11 cellular contexts compared by ENCODE assay signal in the genomic region with DNA sequence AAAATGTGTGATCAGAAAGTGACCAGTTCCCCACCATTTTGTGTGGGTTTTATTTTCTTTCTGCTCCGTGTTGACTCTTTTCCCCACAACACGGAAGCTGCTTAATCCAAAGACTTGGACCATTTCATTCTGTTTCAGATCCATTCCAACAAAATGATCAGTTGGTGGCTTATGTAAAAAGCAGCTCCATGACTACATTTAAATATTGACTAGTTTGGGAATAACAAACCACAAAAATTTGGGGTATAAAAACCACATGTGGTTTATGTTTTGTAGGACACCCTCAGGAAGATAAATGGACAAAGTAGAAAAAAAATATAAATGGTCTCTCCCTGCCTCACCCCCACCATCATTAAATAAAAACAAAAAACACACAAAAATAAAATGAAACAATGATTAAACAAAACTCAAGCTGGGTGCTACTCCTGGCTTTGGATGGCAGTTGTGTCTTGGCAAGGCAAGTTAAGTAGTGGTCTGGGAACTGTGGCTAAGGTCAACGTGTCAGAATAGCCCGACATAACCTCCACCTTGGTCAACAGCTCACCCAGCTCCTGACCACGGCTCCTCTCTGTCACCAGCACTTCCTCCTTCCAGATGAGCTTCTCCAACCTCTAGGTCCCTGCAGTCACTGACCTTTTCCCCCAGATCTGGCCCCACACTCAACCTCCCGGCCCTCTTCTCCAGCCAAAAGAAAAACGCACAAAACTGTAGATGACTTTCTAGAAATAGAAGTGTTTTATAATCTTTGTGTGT. TPM values are rescaled to one million over a fixed set of nuclear protein-coding genes. Genes with fewer than 3 reads are reported as not detected.
DNase-seq lines count a peak whose midpoint lies in the region; ATAC-seq, FAIRE-seq and TF ChIP-seq lines count a peak whose summit lies in the region.
"Had no signal": no experiment of that assay in that cellular context is flagged by ENCODE, and none has a peak within 500 bp of the region (broad histone marks: within the 10 kb centered on the region; RNA-seq: fewer than 3 reads in every experiment).

No MANE protein-coding gene starts in this region.

- H3K27me3 Mint-ChIP-seq in activated T-helper 1 cell treated with anti-CD3 and anti-CD28 coated beads, Interleukin-12 subunit alpha, Interleukin-12 subunit beta, Interleukin-2, Interleukin-4 antibody, amounts not matched to agents 30 ng/mL and 10 ng/mL and 1 ng/mL, durations not matched to agents 14 hours and 24 hours and 36 hours (ENCODE audit: insufficient read depth): no peaks in the 10 kb centered on the region

- peak overlapping the region; percentile 56 for H3K4me2 ChIP-seq in osteoblast (ENCODE audit: insufficient read depth, low read length)

- no peaks in the 10 kb centered on the region for H4K20me1 ChIP-seq in osteoblast (ENCODE audit: insufficient read depth, low read length)

- H3K4me1 ChIP-seq in osteoblast (ENCODE audit: insufficient read depth, low read length): peaks cover 53% of the 10 kb centered on the region

- H3K9me3 ChIP-seq in osteoblast (ENCODE audit: low read depth, low read length): no peaks in the 10 kb centered on the region
- H3K9me3 ChIP-seq: adrenal gland had no signal

- no peaks in the 10 kb centered on the region for H3K36me3 ChIP-seq in osteoblast (ENCODE audit: insufficient read depth, low read length)
- H3K36me3 ChIP-seq: adrenal gland had no signal

- intact Hi-C loops in activated T-helper 1 cell treated with anti-CD3 and anti-CD28 coated beads, Interleukin-12 subunit alpha, Interleukin-12 subunit beta, Interleukin-2, Interleukin-4 antibody, amounts not matched to agents 30 ng/mL and 10 ng/mL and 1 ng/mL, durations not matched to agents 14 hours and 24 hours and 36 hours (cut with micrococcal nuclease): no loop called here

- H3K9me3 Mint-ChIP-seq in activated T-helper 1 cell treated with anti-CD3 and anti-CD28 coated beads, Interleukin-12 subunit alpha, Interleukin-12 subunit beta, Interleukin-2, Interleukin-4 antibody, amounts not matched to agents 30 ng/mL and 10 ng/mL and 1 ng/mL, durations not matched to agents 14 hours and 24 hours and 36 hours: no peaks in the 10 kb centered on the region

- H3K79me2 ChIP-seq in osteoblast (ENCODE audit: insufficient read depth, low read length): peaks cover 6% of the 10 kb centered on the region

- in situ Hi-C loops in GM13977 (cut with MboI; ENCODE audit: low pct_unique_long_range_greater_than_20kb, low sequenced_read_pairs, unreplicated experiment): no loop called here

- no peak for DNase-seq in GM18507 (ENCODE audit: extremely low spot score, insufficient read length, low read depth)
- DNase-seq in activated T-helper 1 cell treated with anti-CD3 and anti-CD28 coated beads, Interleukin-12 subunit alpha, Interleukin-12 subunit beta, Interleukin-2, Interleukin-4 antibody, amounts not matched to agents 30 ng/mL and 10 ng/mL and 1 ng/mL, durations not matched to agents 14 hours and 24 hours and 36 hours (ENCODE audit: low spot score): no peak
- DNase-seq in osteoblast (ENCODE audit: insufficient read length, low spot score, missing footprints): no peak
- no peak for DNase-seq in GM13977 (ENCODE audit: low spot score)
- DNase-seq in epidermal melanocyte (ENCODE audit: insufficient read length, low spot score): no peak
- no peak for DNase-seq in stimulated activated CD4-positive, alpha-beta T cell treated with anti-CD3 and anti-CD28 coated beads, Interleukin-2, amount 100 ng/mL, for 48 hours
- DNase-seq in SHP77 treated with DMSO at 0.1 percent for 48 hours (lab: John Stamatoyannopoulos, UW): no peak
- DNase-seq: adrenal gland, GOT3 had no signal

- H3K27ac Mint-ChIP-seq in activated T-helper 1 cell treated with anti-CD3 and anti-CD28 coated beads, Interleukin-12 subunit alpha, Interleukin-12 subunit beta, Interleukin-2, Interleukin-4 antibody, amounts not matched to agents 30 ng/mL and 10 ng/mL and 1 ng/mL, durations not matched to agents 14 hours and 24 hours and 36 hours: peak overlapping the region; percentile 95

- H3K4me3 Mint-ChIP-seq in activated T-helper 1 cell treated with anti-CD3 and anti-CD28 coated beads, Interleukin-12 subunit alpha, Interleukin-12 subunit beta, Interleukin-2, Interleukin-4 antibody, amounts not matched to agents 30 ng/mL and 10 ng/mL and 1 ng/mL, durations not matched to agents 14 hours and 24 hours and 36 hours: peak overlapping the region; percentile 61

- peak; percentile 91 for FAIRE-seq in GM18507 (lab: Jason Lieb, UNC)
- FAIRE-seq: G401.6 had no signal

- peaks cover 97% of the 10 kb centered on the region for H3K4me1 Mint-ChIP-seq in activated T-helper 1 cell treated with anti-CD3 and anti-CD28 coated beads, Interleukin-12 subunit alpha, Interleukin-12 subunit beta, Interleukin-2, Interleukin-4 antibody, amounts not matched to agents 30 ng/mL and 10 ng/mL and 1 ng/mL, durations not matched to agents 14 hours and 24 hours and 36 hours (ENCODE audit: low read depth)

- peak; percentile 34 for ATAC-seq in HG03439 (IDR thresholded peaks at IDR 0.05; ENCODE audit: unreplicated experiment)

- H3K27ac ChIP-seq in osteoblast (ENCODE audit: low read depth, low read length): peak overlapping the region; percentile 76
- H3K27ac ChIP-seq: adrenal gland had no signal

- no peak overlapping the region for H3K4me3 ChIP-seq in osteoblast (ENCODE audit: insufficient read depth, low read length)
- H3K4me3 ChIP-seq: adrenal gland had no signal

- H3K36me3 Mint-ChIP-seq in activated T-helper 1 cell treated with anti-CD3 and anti-CD28 coated beads, Interleukin-12 subunit alpha, Interleukin-12 subunit beta, Interleukin-2, Interleukin-4 antibody, amounts not matched to agents 30 ng/mL and 10 ng/mL and 1 ng/mL, durations not matched to agents 14 hours and 24 hours and 36 hours (ENCODE audit: low read depth): peaks cover 33% of the 10 kb centered on the region

- TF ChIP-seq CTCF in osteoblast (IDR thresholded peaks at IDR 0.05; ENCODE audit: extremely low read depth, low read depth, low read length) (no peak), GM13977 (IDR thresholded peaks at IDR 0.05; ENCODE audit: extremely low read depth, insufficient read depth, missing control alignments) (no peak)

- no peaks in the 10 kb centered on the region for H3K27me3 ChIP-seq in osteoblast (ENCODE audit: insufficient read depth, low read length)
- H3K27me3 ChIP-seq: adrenal gland had no signal

- H2AFZ ChIP-seq in osteoblast (ENCODE audit: low read length): peak overlapping the region; percentile 52

RNA-seq across cellular contexts. Expression of gene WIPF1, which starts 12.8 kb away (rescaled TPM):
- 340 and 367 TPM in 2 replicates for total RNA-seq in activated T-helper 1 cell treated with anti-CD3 and anti-CD28 coated beads, Interleukin-12 subunit alpha, Interleukin-12 subunit beta, Interleukin-2, Interleukin-4 antibody, amounts not matched to agents 30 ng/mL and 10 ng/mL and 1 ng/mL, durations not matched to agents 14 hours and 24 hours and 36 hours
- 17.7 and 18.0 TPM in 2 replicates for total RNA-seq in osteoblast

Comparison
In these comparisons a context has a peak if more than half of its experiments do, and no peak if none do; other contexts are left out.
1. RNA of gene WIPF1, which starts 12.8 kb away (total RNA-seq): 340 to 367 TPM in activated T-helper 1 cell treated with anti-CD3 and anti-CD28 coated beads, Interleukin-12 subunit alpha, Interleukin-12 subunit beta, Interleukin-2, Interleukin-4 antibody, amounts not matched to agents 30 ng/mL and 10 ng/mL and 1 ng/mL, durations not matched to agents 14 hours and 24 hours and 36 hours; 17.7 to 18.0 TPM in osteoblast; every median in the first group is over 10 times any median in the second.